In genomic region chr9:121739971-121740370, GRCh38 we compare ENCODE assay signal across 1 cellular context.
TF ChIP-seq lines count a peak whose summit lies in the region.

No MANE protein-coding gene starts in this region.

TF ChIP-seq in GM23338, 12 proteins besides CTCF, POLR2A, EP300 and RAD21 (continued from another document):
- no peak for TF ChIP-seq ZNF462 (CRISPR knock-in tag; IDR thresholded peaks at IDR 0.05)
- TF ChIP-seq CREB1 (CRISPR knock-in tag; IDR thresholded peaks at IDR 0.05; ENCODE audit: low read depth): no peak
- no peak for TF ChIP-seq ZNF114 (CRISPR knock-in tag; IDR thresholded peaks at IDR 0.05)
- TF ChIP-seq REST (IDR thresholded peaks at IDR 0.05; ENCODE audit: unreplicated experiment): no peak
- TF ChIP-seq STAT1 (IDR thresholded peaks at IDR 0.05; ENCODE audit: unreplicated experiment): no peak
- no peak for TF ChIP-seq NANOG (IDR thresholded peaks at IDR 0.05; ENCODE audit: borderline replicate concordance)
- no peak for TF ChIP-seq ETS1 (IDR thresholded peaks at IDR 0.05)
- TF ChIP-seq ZNF331 (CRISPR knock-in tag; IDR thresholded peaks at IDR 0.05; ENCODE audit: low read depth): no peak
TF ChIP-seq in GM23338: peak in this region for 0.
